ENCODE assay signal across 1 cellular context in genomic region chr1:187443939-187444338, GRCh38.
TF ChIP-seq lines count a peak whose summit lies in the region.

No MANE protein-coding gene starts in this region.

TF ChIP-seq in H1, 55 proteins besides CTCF, POLR2A, EP300 and RAD21 (continued from another document):
- TF ChIP-seq ZNF274 (IDR thresholded peaks at IDR 0.05; ENCODE audit: borderline replicate concordance, extremely low read depth, low read length), result no peak
- TF ChIP-seq RNF2 (IDR thresholded peaks at IDR 0.05; ENCODE audit: borderline replicate concordance, low read depth, low read length, missing control alignments, poor library complexity, severe bottlenecking), result no peak
- no peak for TF ChIP-seq PHF8 (conservative IDR thresholded peaks at IDR 0.05; ENCODE audit: low read depth, low read length)
- TF ChIP-seq JUN (IDR thresholded peaks at IDR 0.05; ENCODE audit: low read depth, low read length), result no peak
- TF ChIP-seq CTBP2 (IDR thresholded peaks at IDR 0.05; ENCODE audit: borderline replicate concordance, insufficient read depth, insufficient read length, low read length), result no peak
- no peak for TF ChIP-seq KDM5A (IDR thresholded peaks at IDR 0.05; ENCODE audit: low read length)
- no peak for TF ChIP-seq ASH2L (IDR thresholded peaks at IDR 0.05; ENCODE audit: low read length)
- no peak for TF ChIP-seq RXRA (IDR thresholded peaks at IDR 0.05; ENCODE audit: insufficient read depth, low read depth, low read length)
- TF ChIP-seq TEAD4 (IDR thresholded peaks at IDR 0.05; ENCODE audit: low read depth, low read length), result no peak
- no peak for TF ChIP-seq HDAC2 (IDR thresholded peaks at IDR 0.05; ENCODE audit: borderline replicate concordance in 1 of 2, low read depth in 2 of 2, low read length in 2 of 2)
